26 cellular contexts compared by ENCODE assay signal in genomic region chr15:37733628-37734027, GRCh38.
DNase-seq lines count a peak whose midpoint lies in the region; ATAC-seq and TF ChIP-seq lines count a peak whose summit lies in the region.
"Had no signal": no experiment of that assay in that cellular context is flagged by ENCODE, and none has a peak within 500 bp of the region (broad histone marks: within the 10 kb centered on the region; RNA-seq: fewer than 3 reads in every experiment).

No MANE protein-coding gene starts in this region.

- CTCF ChIA-PET in PC-3 (lab: Charles Lee) = no interaction called here

- H2AFZ ChIP-seq in PC-3 (ENCODE audit: low read length) = no peak overlapping the region

- BruUV-seq in PC-3 (replicated peaks; lab: Mats Ljungman, UMichigan) = no TSS peak

- no peaks in the 10 kb centered on the region for H3K36me3 ChIP-seq in PC-3 (ENCODE audit: low read depth, low read length)
- H3K36me3 ChIP-seq: HAP-1, SJCRH30 had no signal

- H3K27me3 ChIP-seq in PC-3 (ENCODE audit: low read length) = peaks cover 87% of the 10 kb centered on the region

- DNase-seq in HFF-Myc (ENCODE audit: extremely low read depth, low read depth) = peak; percentile 1
- peak; percentile 32 for DNase-seq in PC-3
- DNase-seq in brain pericyte (ENCODE audit: low read depth, low spot score) = peak; percentile 2
- DNase-seq in iris pigment epithelial cell (ENCODE audit: low read depth) = peak; percentile 8
- no peak for DNase-seq in cerebellum (ENCODE audit: low spot score)
- no peak for DNase-seq in activated T-cell treated with anti-CD3 and anti-CD28 coated beads, Interleukin-2, amount 50 U/mL, for 4 hours
- DNase-seq in posterior cingulate gyrus = no peak
- DNase-seq: ACHN; AML-193; GDM1; Kasumi-1; MM.1S; NCI-H1092; NCI-H1436 treated with DMSO at 0.1 percent for 48 hours; NCI-H2029; NCI-H446 treated with DMSO at 0.1 percent for 48 hours; NCI-H748 treated with DMSO at 0.1 percent for 48 hours; NK-92 treated with Interleukin-12 subunit alpha and Interleukin-12 subunit beta, amount 100 ng/mL, for 24 hours; RPMI8226; SJCRH30; SW 1271; T-helper 2 cell had no signal

- no peaks in the 10 kb centered on the region for H3K36me3 Mint-ChIP-seq in activated T-cell treated with anti-CD3 and anti-CD28 coated beads, Interleukin-2, amount 50 U/mL, for 4 hours (ENCODE audit: insufficient read depth)

- H3K9me3 Mint-ChIP-seq in activated T-cell treated with anti-CD3 and anti-CD28 coated beads, Interleukin-2, amount 50 U/mL, for 4 hours = no peaks in the 10 kb centered on the region

- intact Hi-C loops in PC-3 (cut with micrococcal nuclease) (no loop called here), posterior cingulate gyrus (cut with DNase I) (no loop called here)

- no peak overlapping the region for H3K9ac ChIP-seq in PC-3 (ENCODE audit: low read length)

- no peaks in the 10 kb centered on the region for H3K9me3 ChIP-seq in PC-3 (ENCODE audit: low read length)
- H3K9me3 ChIP-seq: HAP-1, SJCRH30 had no signal

- no peak overlapping the region for H3K4me2 ChIP-seq in PC-3 (ENCODE audit: low read length)

- no peak overlapping the region for H3K27ac ChIP-seq in PC-3 (ENCODE audit: low read length)
- H3K27ac ChIP-seq: C4-2B, SJCRH30 had no signal

- no peaks in the 10 kb centered on the region for H4K20me1 ChIP-seq in PC-3 (ENCODE audit: low read length)

- no peaks in the 10 kb centered on the region for H3K27me3 Mint-ChIP-seq in activated T-cell treated with anti-CD3 and anti-CD28 coated beads, Interleukin-2, amount 50 U/mL, for 4 hours (ENCODE audit: low read depth)

- H3K4me3 Mint-ChIP-seq in activated T-cell treated with anti-CD3 and anti-CD28 coated beads, Interleukin-2, amount 50 U/mL, for 4 hours = no peak overlapping the region

- no peaks in the 10 kb centered on the region for H3F3A ChIP-seq in PC-3 (ENCODE audit: low read length, unreplicated experiment)

- TF ChIP-seq CTCF in HFF-Myc (IDR thresholded peaks at IDR 0.05; ENCODE audit: low read depth, low read length, missing control alignments) (no peak), PC-3 (conservative IDR thresholded peaks at IDR 0.05; ENCODE audit: low read depth, low read length) (no peak)

- H3K4me1 Mint-ChIP-seq in activated T-cell treated with anti-CD3 and anti-CD28 coated beads, Interleukin-2, amount 50 U/mL, for 4 hours (ENCODE audit: low read depth) = no peaks in the 10 kb centered on the region

- ATAC-seq in PC-3 (no peak), HG02973 (IDR thresholded peaks at IDR 0.05; ENCODE audit: unreplicated experiment) (no peak)
- no peak for ATAC-seq in activated T-cell treated with anti-CD3 and anti-CD28 coated beads, Interleukin-2, amount 50 U/mL, for 4 hours
- ATAC-seq: GM12878 had no signal

- POLR2A ChIA-PET in PC-3 (lab: Charles Lee; ENCODE audit: unreplicated experiment) = no interaction called here

- no peaks in the 10 kb centered on the region for H3K4me1 ChIP-seq in PC-3 (ENCODE audit: insufficient read depth, low read length)
- H3K4me1 ChIP-seq: HAP-1, SJCRH30 had no signal

- no peaks in the 10 kb centered on the region for H3K9me2 ChIP-seq in PC-3 (replicated peaks; ENCODE audit: low read length)

- H3K4me3 ChIP-seq in HFF-Myc (replicated peaks; ENCODE audit: low read depth, low read length) = no peak overlapping the region
- no peak overlapping the region for H3K4me3 ChIP-seq in PC-3 (ENCODE audit: low read length)
- H3K4me3 ChIP-seq: GM12878, HAP-1, SJCRH30 had no signal

- H3K79me2 ChIP-seq in PC-3 (ENCODE audit: low read length) = no peaks in the 10 kb centered on the region

Comparison
In these comparisons a context has a peak if more than half of its experiments do, and no peak if none do; other contexts are left out.
1. DNase-seq: peak in HFF-Myc (single experiment), PC-3 (single experiment), brain pericyte (single experiment) and iris pigment epithelial cell (single experiment); none in cerebellum (single experiment), activated T-cell treated with anti-CD3 and anti-CD28 coated beads, Interleukin-2, amount 50 U/mL, for 4 hours (single experiment) and posterior cingulate gyrus (0 of 10).